ENCODE assay signal across 12 cellular contexts in the genomic region with DNA sequence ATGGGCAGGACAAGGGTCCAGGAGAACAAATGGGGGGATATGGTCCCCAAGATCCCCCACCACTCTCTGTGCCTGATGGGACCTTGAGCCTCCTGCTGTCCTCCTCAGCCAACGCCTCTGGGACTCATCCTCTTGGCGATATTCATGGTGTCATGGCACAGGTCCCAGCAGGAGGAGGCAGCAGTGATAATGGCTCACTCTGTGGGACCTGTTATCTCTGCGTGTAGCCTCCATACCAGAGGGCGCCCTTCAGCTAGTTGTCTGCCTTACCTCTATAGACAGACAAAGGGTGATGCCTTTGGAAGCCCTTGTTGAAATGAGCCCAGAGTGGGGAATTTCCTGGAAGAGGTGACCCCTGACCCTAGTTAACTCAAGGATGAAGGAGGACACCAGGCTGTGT. TPM values are rescaled to one million over a fixed set of nuclear protein-coding genes. Genes with fewer than 3 reads are reported as not detected.
A peak's percentile ranks its signal among the peaks of the same experiment; 100 is the strongest.
DNase-seq lines count a peak whose midpoint lies in the region; ATAC-seq lines count a peak whose summit lies in the region.
"Had no signal": no experiment of that assay in that cellular context is flagged by ENCODE, and none has a peak within 500 bp of the region (broad histone marks: within the 10 kb centered on the region; RNA-seq: fewer than 3 reads in every experiment).

No MANE protein-coding gene starts in this region.

- H3K4me1 Mint-ChIP-seq in activated naive CD4-positive, alpha-beta T cell treated with anti-CD3 and anti-CD28 coated beads, Interleukin-2, amount 10 ng/mL, durations not matched to agents 7 days and 5 days, result no peaks in the 10 kb centered on the region

- CTCF ChIA-PET in activated naive CD4-positive, alpha-beta T cell treated with anti-CD3 and anti-CD28 coated beads, Interleukin-2, amount 10 ng/mL, durations not matched to agents 7 days and 5 days (lab: Charles Lee), result interaction anchor here (0.8 to 1.8 kb wide), 7 partner anchors 9 to 95 kb away, joined by 3 to 6 read pairs (median 5); no protein-coding TSS in a partner anchor

- no peak overlapping the region for H3K27ac Mint-ChIP-seq in activated naive CD4-positive, alpha-beta T cell treated with anti-CD3 and anti-CD28 coated beads, Interleukin-2, amount 10 ng/mL, durations not matched to agents 7 days and 5 days

- no peaks in the 10 kb centered on the region for H3K9me3 Mint-ChIP-seq in activated naive CD4-positive, alpha-beta T cell treated with anti-CD3 and anti-CD28 coated beads, Interleukin-2, amount 10 ng/mL, durations not matched to agents 7 days and 5 days
- H3K9me3 Mint-ChIP-seq: CD8-positive, alpha-beta memory T cell had no signal

- H3K27me3 Mint-ChIP-seq in activated naive CD4-positive, alpha-beta T cell treated with anti-CD3 and anti-CD28 coated beads, Interleukin-2, amount 10 ng/mL, durations not matched to agents 7 days and 5 days, result peaks cover under 1% of the 10 kb centered on the region

- no peak for ATAC-seq in GM19463 (IDR thresholded peaks at IDR 0.05; ENCODE audit: unreplicated experiment)

- no peak overlapping the region for H3K4me3 Mint-ChIP-seq in activated naive CD4-positive, alpha-beta T cell treated with anti-CD3 and anti-CD28 coated beads, Interleukin-2, amount 10 ng/mL, durations not matched to agents 7 days and 5 days
- H3K4me3 Mint-ChIP-seq: CD8-positive, alpha-beta memory T cell had no signal

- no peaks in the 10 kb centered on the region for H3K36me3 Mint-ChIP-seq in activated naive CD4-positive, alpha-beta T cell treated with anti-CD3 and anti-CD28 coated beads, Interleukin-2, amount 10 ng/mL, durations not matched to agents 7 days and 5 days
- H3K36me3 Mint-ChIP-seq: CD8-positive, alpha-beta memory T cell had no signal

- H3K27ac ChIP-seq in caudate nucleus (ENCODE audit: low read depth, low read length), result peak overlapping the region; percentile 83
- peak overlapping the region; percentile 97 for H3K27ac ChIP-seq in substantia nigra (ENCODE audit: low read depth, low read length, poor library complexity, severe bottlenecking)

- peak; percentile 46 for DNase-seq in activated naive CD4-positive, alpha-beta T cell treated with anti-CD3 and anti-CD28 coated beads, Interleukin-2, amount 10 ng/mL, durations not matched to agents 7 days and 5 days
- DNase-seq in activated naive CD4-positive, alpha-beta T cell treated with anti-CD3 and anti-CD28 coated beads, Interleukin-2, amount 50 U/mL, for 16 hours, result no peak
- DNase-seq in NCI-H1694 (lab: John Stamatoyannopoulos, UW) (peak; percentile 9), caudate nucleus (lab: John Stamatoyannopoulos, UW) (no peak), substantia nigra (lab: John Stamatoyannopoulos, UW) (no peak), NOMO-1 treated with dmso at 0.1 percent for 144 hours (lab: John Stamatoyannopoulos, UW; ENCODE audit: unreplicated experiment) (no peak), ureter (ENCODE audit: low spot score) (no peak)
- DNase-seq: activated T-cell treated with anti-CD3 and anti-CD28 coated beads, Interleukin-2, amount 50 U/mL, for 1 hour; CD8-positive, alpha-beta memory T cell; effector CD8-positive, alpha-beta T cell had no signal

RNA-seq across cellular contexts. Expression of gene ZBTB47, which starts 7.4 kb away (rescaled TPM):
- total RNA-seq in ureter, result 32.1 TPM

RNA-seq across cellular contexts. Expression of gene KLHL40, which starts 24.4 kb away (rescaled TPM):
- not detected for total RNA-seq in ureter
- total RNA-seq: CD8-positive, alpha-beta memory T cell; M059J had no signal

RNA-seq across cellular contexts. Expression of gene HHATL, which starts 41.7 kb away (rescaled TPM):
- total RNA-seq in ureter, result 0.73 TPM
- total RNA-seq: CD8-positive, alpha-beta memory T cell; M059J had no signal

Comparison
In these comparisons a context has a peak if more than half of its experiments do, and no peak if none do; other contexts are left out.
1. DNase-seq: peak in activated naive CD4-positive, alpha-beta T cell treated with anti-CD3 and anti-CD28 coated beads, Interleukin-2, amount 10 ng/mL, durations not matched to agents 7 days and 5 days (single experiment) and NCI-H1694 (single experiment); none in activated naive CD4-positive, alpha-beta T cell treated with anti-CD3 and anti-CD28 coated beads, Interleukin-2, amount 50 U/mL, for 16 hours (single experiment), caudate nucleus (0 of 61), substantia nigra (0 of 49), NOMO-1 treated with dmso at 0.1 percent for 144 hours (single experiment) and ureter (single experiment).